8 cellular contexts compared by ENCODE assay signal in the genomic region with DNA sequence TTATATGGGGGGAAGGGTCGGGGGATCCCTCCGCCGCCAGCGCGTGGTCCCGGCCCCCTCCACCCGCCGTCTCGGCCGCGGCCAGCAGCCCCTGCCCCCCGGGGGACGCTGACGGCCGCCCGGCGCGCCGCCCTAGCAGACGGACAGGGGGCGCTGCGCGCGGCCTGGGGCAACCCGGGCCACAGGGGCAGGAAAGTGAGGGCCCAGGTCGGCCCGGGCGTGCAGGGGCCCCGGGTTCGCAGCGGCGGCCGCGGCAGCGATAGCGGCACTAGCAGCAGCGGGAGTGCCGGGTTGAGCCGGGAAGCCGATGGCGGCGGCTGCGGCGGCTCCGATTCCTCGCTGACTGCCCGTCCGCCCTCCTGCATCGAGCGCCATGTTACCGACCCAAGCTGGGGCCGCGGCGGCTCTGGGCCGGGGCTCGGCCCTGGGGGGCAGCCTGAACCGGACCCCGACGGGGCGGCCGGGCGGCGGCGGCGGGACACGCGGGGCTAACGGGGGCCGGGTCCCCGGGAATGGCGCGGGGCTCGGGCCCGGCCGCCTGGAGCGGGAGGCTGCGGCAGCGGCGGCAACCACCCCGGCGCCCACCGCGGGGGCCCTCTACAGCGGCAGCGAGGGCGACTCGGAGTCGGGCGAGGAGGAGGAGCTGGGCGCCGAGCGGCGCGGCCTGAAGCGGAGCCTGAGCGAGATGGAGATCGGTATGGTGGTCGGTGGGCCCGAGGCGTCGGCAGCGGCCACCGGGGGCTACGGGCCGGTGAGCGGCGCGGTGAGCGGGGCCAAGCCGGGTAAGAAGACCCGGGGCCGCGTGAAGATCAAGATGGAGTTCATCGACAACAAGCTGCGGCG. TPM values are rescaled to one million over a fixed set of nuclear protein-coding genes. Genes with fewer than 3 reads are reported as not detected.
DNase-seq lines count a peak whose midpoint lies in the region; ATAC-seq and TF ChIP-seq lines count a peak whose summit lies in the region.

No MANE protein-coding gene starts in this region.

- peak; percentile 39 for ATAC-seq in GM18502 (IDR thresholded peaks at IDR 0.05; ENCODE audit: poor library complexity, unreplicated experiment)

- intact Hi-C loops in adrenal gland (cut with DNase I): no loop called here

- H3K9me3 Mint-ChIP-seq in immature natural killer cell: no peaks in the 10 kb centered on the region

- TF ChIP-seq CTCF in adrenal gland (IDR thresholded peaks at IDR 0.05): peak in 3 of 6 experiments; percentile 68 to 89 (median 89)

- peaks cover 5 to 9% (median 8%) of the 10 kb centered on the region in 3 donors for H3K27me3 Mint-ChIP-seq in immature natural killer cell (ENCODE audit: low read depth in 3 of 3)

- in situ Hi-C loops in HAP-1 (cut with MboI; ENCODE audit: low sequenced_read_pairs): no loop called here

- peak overlapping the region; percentile 85 to 99 (median 96) for H3K27ac Mint-ChIP-seq in immature natural killer cell

- WGBS in adrenal gland, 4 donors: 0 to 1% (median 1%) methylated on average over 20 to 116 of the region's 116 CpGs

- peak; percentile 76 to 78 for TF ChIP-seq POLR2A in adrenal gland (IDR thresholded peaks at IDR 0.05)

- H3K9me3 ChIP-seq in HAP-1 (no peaks in the 10 kb centered on the region), adrenal gland (replicated peaks in 1 of 3) (no peaks in the 10 kb centered on the region)

- H3K27me3 ChIP-seq in HAP-1 (ENCODE audit: low read depth) (no peaks in the 10 kb centered on the region), adrenal gland (no peaks in the 10 kb centered on the region)

- DNase-seq in HAP-1 (ENCODE audit: low spot score in 2 of 2) (peak in 1 of 2 experiments; percentile 16), NCI-H69 (lab: John Stamatoyannopoulos, UW) (peak; percentile 65), adrenal gland (peak in 4 of 7 donors; percentile 27 to 58 (median 41)), immature natural killer cell (no peak), AG08396 (ENCODE audit: low spot score) (no peak), NCI-H2107 (lab: John Stamatoyannopoulos, UW) (no peak)
- peak; percentile 8 for DNase-seq in stimulated activated CD8-positive, alpha-beta memory T cell treated with anti-CD3 and anti-CD28 coated beads, Interleukin-15, amount 100 ng/mL, for 24 hours (ENCODE audit: low read depth)

- H3K36me3 ChIP-seq in HAP-1 (replicated peaks): peaks cover 19% of the 10 kb centered on the region
- H3K36me3 ChIP-seq in adrenal gland (replicated peaks in 1 of 2): peaks cover 0 to 18% of the 10 kb centered on the region in 2 donors

- H3K36me3 Mint-ChIP-seq in immature natural killer cell: peaks cover 0 to 3% (median 0%) of the 10 kb centered on the region in 3 donors

- peak overlapping the region; percentile 94 to 98 (median 96) for H3K4me3 Mint-ChIP-seq in immature natural killer cell

- H3K4me1 Mint-ChIP-seq in immature natural killer cell: peaks cover 51 to 55% of the 10 kb centered on the region in 2 donors

- H3K4me1 ChIP-seq in HAP-1: peaks cover 17% of the 10 kb centered on the region
- peaks cover 27 to 39% of the 10 kb centered on the region in 2 donors for H3K4me1 ChIP-seq in adrenal gland (replicated peaks in 1 of 2)

- peak overlapping the region; percentile 80 for H3K4me3 ChIP-seq in HAP-1
- peak overlapping the region; percentile 71 to 96 (median 76) for H3K4me3 ChIP-seq in adrenal gland

- H3K27ac ChIP-seq in adrenal gland: peak overlapping the region; percentile 28 to 96 (median 94)

RNA-seq across cellular contexts. Expression of a gene that starts 0.4 kb away (rescaled TPM):
- 10 to 100 TPM; 21.7 to 30.9 (median 25.4) TPM for total RNA-seq in adrenal gland
- polyA plus RNA-seq in adrenal gland: 10 to 100 TPM; 12.6 to 23.3 (median 22.4) TPM
- 1 to 10 TPM; 4.8 to 7.3 (median 5.2) TPM for polyA plus RNA-seq in immature natural killer cell

RNA-seq across cellular contexts. Expression of a gene that starts 10.5 kb away (rescaled TPM):
- total RNA-seq in adrenal gland: 10 to 100 TPM; 23.3 to 49.3 (median 33.8) TPM
- polyA plus RNA-seq in adrenal gland: 100 to 1,000 TPM in 1 of 3 donors, 10 to 100 TPM in 2; 13.3 to 195 (median 97.5) TPM
- polyA plus RNA-seq in immature natural killer cell: 1 to 10 TPM; 2.2 to 8.5 (median 4.4) TPM

RNA-seq across cellular contexts. Expression of a gene that starts 57.8 kb away (rescaled TPM):
- total RNA-seq in adrenal gland: 100 to 1,000 TPM in 6 of 8 donors, 10 to 100 TPM in 2; 57.2 to 229 (median 148) TPM
- polyA plus RNA-seq in adrenal gland (100 to 1,000 TPM in 1 of 3 donors, 10 to 100 TPM in 2; 33.7 to 143 (median 95.1) TPM), immature natural killer cell (10 to 100 TPM; 23.7 to 36.8 (median 33.6) TPM)

Comparison
In these comparisons a context has a peak if more than half of its experiments do, and no peak if none do; other contexts are left out.
1. DNase-seq: peak in NCI-H69 (single experiment), adrenal gland (4 of 7) and stimulated activated CD8-positive, alpha-beta memory T cell treated with anti-CD3 and anti-CD28 coated beads, Interleukin-15, amount 100 ng/mL, for 24 hours (single experiment); none in immature natural killer cell (0 of 3), AG08396 (single experiment) and NCI-H2107 (single experiment).